In the genomic region with DNA sequence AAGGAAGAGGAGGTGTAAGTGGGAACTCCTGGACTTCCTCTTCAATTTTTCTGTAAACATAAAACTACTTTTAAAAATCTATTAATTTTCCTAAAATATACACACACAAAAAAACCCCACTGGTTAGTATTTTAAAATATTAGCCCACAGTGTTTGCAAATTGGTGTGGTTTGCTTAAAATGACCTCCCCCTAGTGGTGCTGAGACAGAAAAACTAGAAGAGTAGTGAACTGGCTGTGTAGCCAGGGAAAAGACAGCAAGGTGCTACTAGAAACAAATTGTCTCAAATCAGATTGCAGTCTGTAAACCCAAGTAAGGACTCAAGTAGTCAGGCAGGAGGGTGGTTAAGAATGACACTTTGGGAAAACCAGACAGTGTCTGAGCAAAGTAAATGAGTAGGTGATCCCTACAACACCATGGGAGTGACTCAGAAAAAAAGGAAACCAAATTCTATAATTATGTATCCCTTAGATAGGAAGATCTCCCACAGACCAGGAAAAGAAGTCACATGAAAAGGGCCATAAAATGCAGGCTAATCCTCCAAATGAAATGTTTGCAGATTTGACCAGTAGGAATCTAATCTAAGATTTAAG, we compare ENCODE assay signal across 8 cellular contexts. TPM values are rescaled to one million over a fixed set of nuclear protein-coding genes. Genes with fewer than 3 reads are reported as not detected.
DNase-seq lines count a peak whose midpoint lies in the region; ATAC-seq and TF ChIP-seq lines count a peak whose summit lies in the region.

No MANE protein-coding gene starts in this region.

- H2BK15ac ChIP-seq in IMR-90 (ENCODE audit: low read depth, low read length) = no peak overlapping the region

- H2BK120ac ChIP-seq in IMR-90 (ENCODE audit: low read depth, low read length) = no peak overlapping the region

- no peaks in the 10 kb centered on the region for H3K79me1 ChIP-seq in IMR-90 (ENCODE audit: low read depth in 1 of 2, low read length in 2 of 2)

- dilution Hi-C loops in IMR-90 (cut with HindIII; ENCODE audit: low sequenced_read_pairs, unreplicated experiment) = no loop called here

- in situ Hi-C loops in ACHN (cut with HindIII; ENCODE audit: low pct_ligation_motif_present, low pct_unique_long_range_greater_than_20kb, low sequenced_read_pairs) = no loop called here
- in situ Hi-C loops in IMR-90 (cut with MboI; ENCODE audit: low sequenced_read_pairs) = no loop called here

- H2AK9ac ChIP-seq in IMR-90 (replicated peaks; ENCODE audit: low read depth, low read length, poor library complexity) = no peak overlapping the region

- H3K27ac ChIP-seq in IMR-90 (ENCODE audit: insufficient read depth, low read length) (no peak overlapping the region), stomach (no peak overlapping the region)

- ATAC-seq in GM18867 (IDR thresholded peaks at IDR 0.05; ENCODE audit: unreplicated experiment) = peak; percentile 76
- ATAC-seq in IMR-90 (ENCODE audit: low read depth) = peak; percentile 63; the same call in 1 of the 2 replicates
- ATAC-seq in stimulated activated naive CD8-positive, alpha-beta T cell treated with anti-CD3 and anti-CD28 coated beads, Interleukin-15, Interleukin-2, amounts not matched to agents 100 U/mL and 50 U/mL, for 24 hours = no peak

- H3K56ac ChIP-seq in IMR-90 (ENCODE audit: extremely low read depth, insufficient read depth, low read length) = no peak overlapping the region

- H3K4me2 ChIP-seq in IMR-90 (ENCODE audit: low read depth, low read length) = no peak overlapping the region

- H4K8ac ChIP-seq in IMR-90 (ENCODE audit: low read depth in 2 of 2, low read length in 2 of 2) = no peak overlapping the region

- POLR2A ChIA-PET in IMR-90 (lab: Charles Lee; ENCODE audit: unreplicated experiment) = no interaction called here

- H3K9me3 ChIP-seq in IMR-90 (ENCODE audit: control insufficient read depth, insufficient read depth, low read length) (no peaks in the 10 kb centered on the region), stomach (no peaks in the 10 kb centered on the region)

- H3K14ac ChIP-seq in IMR-90 (replicated peaks; ENCODE audit: low read depth, low read length) = no peak overlapping the region

- H2BK20ac ChIP-seq in IMR-90 (ENCODE audit: low read depth, low read length) = no peak overlapping the region

- H4K91ac ChIP-seq in IMR-90 (ENCODE audit: insufficient read depth, low read depth, low read length) = no peak overlapping the region

- intact Hi-C loops in IMR-90 (cut with micrococcal nuclease) (no loop called here), stomach (cut with DNase I; ENCODE audit: low total_unique reads) (no loop called here)

- TF ChIP-seq POLR2A in IMR-90 (IDR thresholded peaks at IDR 0.05; ENCODE audit: low read depth, low read length) = no peak
- no peak for TF ChIP-seq POLR2A in stomach (IDR thresholded peaks at IDR 0.05)

- DNase-seq in ACHN (peak; percentile 25), IMR-90 (peak; percentile 10), cerebellar cortex (ENCODE audit: low spot score) (peak; percentile 5), stomach (no peak), ureter (ENCODE audit: low spot score) (no peak), mesenteric fat pad (ENCODE audit: low spot score) (no peak)
- DNase-seq in stimulated activated naive CD8-positive, alpha-beta T cell treated with anti-CD3 and anti-CD28 coated beads, Interleukin-15, Interleukin-2, amounts not matched to agents 100 U/mL and 50 U/mL, for 24 hours = no peak

- CTCF ChIA-PET in IMR-90 (lab: Yijun Ruan, JAX) = no interaction called here

- no peak overlapping the region for H2AFZ ChIP-seq in IMR-90 (replicated peaks; ENCODE audit: low read length, poor library complexity)

- no peak overlapping the region for H2BK5ac ChIP-seq in IMR-90 (ENCODE audit: low read depth, low read length, poor library complexity, severe bottlenecking)

- H3K9me1 ChIP-seq in IMR-90 (ENCODE audit: insufficient read depth, low read length) = no peaks in the 10 kb centered on the region

- no peak for TF ChIP-seq EP300 in stomach (IDR thresholded peaks at IDR 0.05)

- no peak overlapping the region for H3K18ac ChIP-seq in IMR-90 (ENCODE audit: low read depth, low read length)

- H3K9ac ChIP-seq in IMR-90 (ENCODE audit: low read depth, low read length) = no peak overlapping the region

- no peak overlapping the region for H2AK5ac ChIP-seq in IMR-90 (ENCODE audit: low read depth, low read length)

- BruUV-seq in IMR-90 (replicated peaks; lab: Mats Ljungman, UMichigan) = no TSS peak

- H3K4me1 ChIP-seq in IMR-90 (ENCODE audit: control insufficient read depth, insufficient read depth, low read length) = no peaks in the 10 kb centered on the region
- H3K4me1 ChIP-seq in stomach = no peaks in the 10 kb centered on the region

- no peaks in the 10 kb centered on the region for H3K36me3 ChIP-seq in IMR-90 (ENCODE audit: control insufficient read depth, insufficient read depth, low read length)
- no peaks in the 10 kb centered on the region for H3K36me3 ChIP-seq in stomach

- no peaks in the 10 kb centered on the region; the same call in 1 of the 2 replicates for H3K27me3 ChIP-seq in IMR-90 (ENCODE audit: control insufficient read depth, insufficient read depth, low read length)
- H3K27me3 ChIP-seq in stomach = no peaks in the 10 kb centered on the region

- TF ChIP-seq RAD21 in IMR-90 (IDR thresholded peaks at IDR 0.05; ENCODE audit: low read length) = no peak

- peak; percentile 41 for TF ChIP-seq CTCF in IMR-90 (conservative IDR thresholded peaks at IDR 0.05; ENCODE audit: low read depth, low read length)
- TF ChIP-seq CTCF in stomach (IDR thresholded peaks at IDR 0.05) = peak in 4 of 7 experiments; percentile 6 to 31 (median 17)

- no peak overlapping the region for H3K4ac ChIP-seq in IMR-90 (ENCODE audit: low read depth, low read length)

- no peak overlapping the region for H3K4me3 ChIP-seq in IMR-90 (ENCODE audit: insufficient read depth, low read depth, low read length)
- H3K4me3 ChIP-seq in stomach = no peak overlapping the region

- no peaks in the 10 kb centered on the region for H4K20me1 ChIP-seq in IMR-90 (ENCODE audit: insufficient read depth, low read length)

- H3K23ac ChIP-seq in IMR-90 (ENCODE audit: low read depth, low read length) = no peak overlapping the region

- H4K5ac ChIP-seq in IMR-90 (ENCODE audit: low read depth, low read length) = no peak overlapping the region

TF ChIP-seq in IMR-90, 13 proteins besides CTCF, POLR2A, EP300 and RAD21:
- TF ChIP-seq MXI1 (IDR thresholded peaks at IDR 0.05; ENCODE audit: borderline replicate concordance, low read depth, low read length) (no peak), MAFK (IDR thresholded peaks at IDR 0.05; ENCODE audit: low read depth, low read length) (no peak), SMC3 (IDR thresholded peaks at IDR 0.05; ENCODE audit: low read depth, low read length) (no peak), NFE2L2 (IDR thresholded peaks at IDR 0.05; ENCODE audit: low read depth, low read length) (no peak), FOS (IDR thresholded peaks at IDR 0.05; ENCODE audit: low read depth, low read length) (no peak), BHLHE40 (IDR thresholded peaks at IDR 0.05; ENCODE audit: low read depth, low read length) (no peak), CHD1 (IDR thresholded peaks at IDR 0.05; ENCODE audit: low read depth, low read length) (no peak), MAZ (IDR thresholded peaks at IDR 0.05; ENCODE audit: borderline replicate concordance, low read depth, low read length) (no peak), RFX5 (IDR thresholded peaks at IDR 0.05; ENCODE audit: low read depth, low read length) (no peak), RCOR1 (IDR thresholded peaks at IDR 0.05; ENCODE audit: insufficient replicate concordance, low read length) (no peak), CEBPB (IDR thresholded peaks at IDR 0.05; ENCODE audit: low read depth, low read length) (no peak)
- TF ChIP-seq, protein P1, sequence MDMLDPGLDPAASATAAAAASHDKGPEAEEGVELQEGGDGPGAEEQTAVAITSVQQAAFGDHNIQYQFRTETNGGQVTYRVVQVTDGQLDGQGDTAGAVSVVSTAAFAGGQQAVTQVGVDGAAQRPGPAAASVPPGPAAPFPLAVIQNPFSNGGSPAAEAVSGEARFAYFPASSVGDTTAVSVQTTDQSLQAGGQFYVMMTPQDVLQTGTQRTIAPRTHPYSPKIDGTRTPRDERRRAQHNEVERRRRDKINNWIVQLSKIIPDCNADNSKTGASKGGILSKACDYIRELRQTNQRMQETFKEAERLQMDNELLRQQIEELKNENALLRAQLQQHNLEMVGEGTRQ (IDR thresholded peaks at IDR 0.05; ENCODE audit: low read depth, low read length) = no peak
- TF ChIP-seq, protein P2, sequence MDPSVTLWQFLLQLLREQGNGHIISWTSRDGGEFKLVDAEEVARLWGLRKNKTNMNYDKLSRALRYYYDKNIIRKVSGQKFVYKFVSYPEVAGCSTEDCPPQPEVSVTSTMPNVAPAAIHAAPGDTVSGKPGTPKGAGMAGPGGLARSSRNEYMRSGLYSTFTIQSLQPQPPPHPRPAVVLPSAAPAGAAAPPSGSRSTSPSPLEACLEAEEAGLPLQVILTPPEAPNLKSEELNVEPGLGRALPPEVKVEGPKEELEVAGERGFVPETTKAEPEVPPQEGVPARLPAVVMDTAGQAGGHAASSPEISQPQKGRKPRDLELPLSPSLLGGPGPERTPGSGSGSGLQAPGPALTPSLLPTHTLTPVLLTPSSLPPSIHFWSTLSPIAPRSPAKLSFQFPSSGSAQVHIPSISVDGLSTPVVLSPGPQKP (IDR thresholded peaks at IDR 0.05; ENCODE audit: borderline replicate concordance, low read depth, low read length) = no peak

RNA-seq across cellular contexts. Expression of a gene that starts 26.0 kb away (rescaled TPM):
- total RNA-seq in IMR-90 (2012; rRNA removed) = not detected in 2 replicates
- polyA plus RNA-seq in IMR-90 (2012; rRNA removed) = not detected in 2 replicates
- polyA plus RNA-seq in IMR-90 (2012; cell fraction: cytosol; rRNA removed) = not detected in 2 replicates
- polyA plus RNA-seq in IMR-90 (2012; cell fraction: nucleus; rRNA removed; ENCODE audit: low replicate concordance) = not detected in 2 replicates
- not detected for total RNA-seq in stomach
- polyA plus RNA-seq in stomach = under 1 TPM in 1 of 3 donors, not detected in 2; 0.23 TPM
- total RNA-seq in ureter = not detected
- not detected for total RNA-seq in mesenteric fat pad

RNA-seq across cellular contexts. Expression of a gene that starts 47.7 kb away (rescaled TPM):
- total RNA-seq in IMR-90 (2012; rRNA removed) (not detected in 2 replicates), stomach (not detected), ureter (not detected), mesenteric fat pad (not detected)
- polyA plus RNA-seq in IMR-90 (2012; rRNA removed) (not detected in 2 replicates), stomach (not detected)
- not detected in 2 replicates for polyA plus RNA-seq in IMR-90 (2012; cell fraction: cytosol; rRNA removed)
- not detected in 2 replicates for polyA plus RNA-seq in IMR-90 (2012; cell fraction: nucleus; rRNA removed; ENCODE audit: low replicate concordance)

Comparison
In these comparisons a context has a peak if more than half of its experiments do, and no peak if none do; other contexts are left out.
1. DNase-seq: peak in ACHN (single experiment), IMR-90 (single experiment) and cerebellar cortex (single experiment); none in stomach (single experiment), stimulated activated naive CD8-positive, alpha-beta T cell treated with anti-CD3 and anti-CD28 coated beads, Interleukin-15, Interleukin-2, amounts not matched to agents 100 U/mL and 50 U/mL, for 24 hours (single experiment), ureter (single experiment) and mesenteric fat pad (single experiment).